In genomic region chr3:128296469-128297251, GRCh38 we compare ENCODE assay signal across 15 cellular contexts.
DNase-seq lines count a peak whose midpoint lies in the region; ATAC-seq and TF ChIP-seq lines count a peak whose summit lies in the region.
"Had no signal": no experiment of that assay in that cellular context is flagged by ENCODE, and none has a peak within 500 bp of the region (broad histone marks: within the 10 kb centered on the region; RNA-seq: fewer than 3 reads in every experiment).

No MANE protein-coding gene starts in this region.

- WGBS in suprapubic skin: 89% methylated on average over 9 of the region's 10 CpGs

- peak; percentile 8 for DNase-seq in activated T-cell treated with anti-CD3 and anti-CD28 coated beads, Interleukin-2, amount 50 U/mL, for 1 hour
- DNase-seq in activated T-cell treated with anti-CD3 and anti-CD28 coated beads for 4 hours (no peak), NCI-H2196 treated with DMSO at 0.1 percent for 48 hours (lab: John Stamatoyannopoulos, UW; ENCODE audit: unreplicated experiment) (peak; percentile 48), Right ventricle myocardium superior (peak; percentile 70), suprapubic skin (ENCODE audit: low spot score in 2 of 2) (peak; percentile 38 to 59)
- DNase-seq in activated CD4-positive, CD25-positive, alpha-beta regulatory T cell treated with anti-CD3 and anti-CD28 coated beads, Interleukin-2, amount 50 U/mL, for 72 hours: no peak
- DNase-seq: Caco-2, GDM1, kidney, NCI-H524 treated with DMSO at 0.1 percent for 48 hours, spleen had no signal

- TF ChIP-seq CTCF in suprapubic skin (IDR thresholded peaks at IDR 0.05): no peak

- no peaks in the 10 kb centered on the region for H3K9me3 ChIP-seq in suprapubic skin
- H3K9me3 ChIP-seq: Caco-2, spleen had no signal

- no peak for TF ChIP-seq POLR2A in suprapubic skin (IDR thresholded peaks at IDR 0.05)

- TF ChIP-seq EP300 in suprapubic skin (IDR thresholded peaks at IDR 0.05): no peak

- ATAC-seq in Right ventricle myocardium superior (ENCODE audit: poor library complexity): peak; percentile 87
- ATAC-seq in HG02571 (IDR thresholded peaks at IDR 0.05; ENCODE audit: unreplicated experiment): no peak
- no peak for ATAC-seq in HG03460 (IDR thresholded peaks at IDR 0.05; ENCODE audit: unreplicated experiment)
- ATAC-seq: Panc1 had no signal

- H3K27me3 ChIP-seq in suprapubic skin: no peaks in the 10 kb centered on the region
- H3K27me3 ChIP-seq: spleen had no signal

- H3K36me3 ChIP-seq in suprapubic skin: no peaks in the 10 kb centered on the region

- no peak overlapping the region for H3K27ac ChIP-seq in suprapubic skin
- H3K27ac ChIP-seq: parathyroid adenoma had no signal

- peaks cover 2% of the 10 kb centered on the region for H3K4me1 ChIP-seq in suprapubic skin
- H3K4me1 ChIP-seq: Caco-2, parathyroid adenoma had no signal

- no peak overlapping the region for H3K4me3 ChIP-seq in suprapubic skin
- H3K4me3 ChIP-seq: spleen had no signal

- intact Hi-C loops in Right ventricle myocardium superior (cut with DNase I): no loop called here

Comparison
In these comparisons a context has a peak if more than half of its experiments do, and no peak if none do; other contexts are left out.
1. DNase-seq: peak in activated T-cell treated with anti-CD3 and anti-CD28 coated beads, Interleukin-2, amount 50 U/mL, for 1 hour (single experiment), NCI-H2196 treated with DMSO at 0.1 percent for 48 hours (single experiment), Right ventricle myocardium superior (single experiment) and suprapubic skin (2 of 2); none in activated T-cell treated with anti-CD3 and anti-CD28 coated beads for 4 hours (single experiment) and activated CD4-positive, CD25-positive, alpha-beta regulatory T cell treated with anti-CD3 and anti-CD28 coated beads, Interleukin-2, amount 50 U/mL, for 72 hours (single experiment).